In genomic region chr11:130416906-130417305, GRCh38 we compare ENCODE assay signal across 2 cellular contexts.
TF ChIP-seq lines count a peak whose summit lies in the region.

No MANE protein-coding gene starts in this region.

TF ChIP-seq in IMR-90, 13 proteins besides CTCF, POLR2A, EP300 and RAD21:
- TF ChIP-seq, protein P1, sequence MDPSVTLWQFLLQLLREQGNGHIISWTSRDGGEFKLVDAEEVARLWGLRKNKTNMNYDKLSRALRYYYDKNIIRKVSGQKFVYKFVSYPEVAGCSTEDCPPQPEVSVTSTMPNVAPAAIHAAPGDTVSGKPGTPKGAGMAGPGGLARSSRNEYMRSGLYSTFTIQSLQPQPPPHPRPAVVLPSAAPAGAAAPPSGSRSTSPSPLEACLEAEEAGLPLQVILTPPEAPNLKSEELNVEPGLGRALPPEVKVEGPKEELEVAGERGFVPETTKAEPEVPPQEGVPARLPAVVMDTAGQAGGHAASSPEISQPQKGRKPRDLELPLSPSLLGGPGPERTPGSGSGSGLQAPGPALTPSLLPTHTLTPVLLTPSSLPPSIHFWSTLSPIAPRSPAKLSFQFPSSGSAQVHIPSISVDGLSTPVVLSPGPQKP (IDR thresholded peaks at IDR 0.05; ENCODE audit: borderline replicate concordance, low read depth, low read length), result no peak
- TF ChIP-seq FOS (IDR thresholded peaks at IDR 0.05; ENCODE audit: low read depth, low read length) (no peak), CHD1 (IDR thresholded peaks at IDR 0.05; ENCODE audit: low read depth, low read length) (no peak), NFE2L2 (IDR thresholded peaks at IDR 0.05; ENCODE audit: low read depth, low read length) (no peak), MAFK (IDR thresholded peaks at IDR 0.05; ENCODE audit: low read depth, low read length) (no peak), CEBPB (IDR thresholded peaks at IDR 0.05; ENCODE audit: low read depth, low read length) (no peak), MXI1 (IDR thresholded peaks at IDR 0.05; ENCODE audit: borderline replicate concordance, low read depth, low read length) (no peak), RFX5 (IDR thresholded peaks at IDR 0.05; ENCODE audit: low read depth, low read length) (no peak), BHLHE40 (IDR thresholded peaks at IDR 0.05; ENCODE audit: low read depth, low read length) (no peak), SMC3 (IDR thresholded peaks at IDR 0.05; ENCODE audit: low read depth, low read length) (no peak), MAZ (IDR thresholded peaks at IDR 0.05; ENCODE audit: borderline replicate concordance, low read depth, low read length) (no peak), RCOR1 (IDR thresholded peaks at IDR 0.05; ENCODE audit: insufficient replicate concordance, low read length) (no peak)
- TF ChIP-seq, protein P2, sequence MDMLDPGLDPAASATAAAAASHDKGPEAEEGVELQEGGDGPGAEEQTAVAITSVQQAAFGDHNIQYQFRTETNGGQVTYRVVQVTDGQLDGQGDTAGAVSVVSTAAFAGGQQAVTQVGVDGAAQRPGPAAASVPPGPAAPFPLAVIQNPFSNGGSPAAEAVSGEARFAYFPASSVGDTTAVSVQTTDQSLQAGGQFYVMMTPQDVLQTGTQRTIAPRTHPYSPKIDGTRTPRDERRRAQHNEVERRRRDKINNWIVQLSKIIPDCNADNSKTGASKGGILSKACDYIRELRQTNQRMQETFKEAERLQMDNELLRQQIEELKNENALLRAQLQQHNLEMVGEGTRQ (IDR thresholded peaks at IDR 0.05; ENCODE audit: low read depth, low read length), result no peak

TF ChIP-seq in WTC11, 78 proteins besides CTCF, POLR2A, EP300 and RAD21:
- TF ChIP-seq ZNF532 (CRISPR knock-in tag; IDR thresholded peaks at IDR 0.05; ENCODE audit: borderline replicate concordance), result no peak
- TF ChIP-seq EMX1 (CRISPR knock-in tag; IDR thresholded peaks at IDR 0.05), result no peak
- TF ChIP-seq HMGA2 (CRISPR knock-in tag; IDR thresholded peaks at IDR 0.05), result peak; percentile 54; the same call in 1 of the 2 replicates
- TF ChIP-seq NFE2L1 (CRISPR knock-in tag; IDR thresholded peaks at IDR 0.05), result no peak
